16 cellular contexts compared by ENCODE assay signal in genomic region chr2:23547725-23548124, GRCh38.
"Had no signal": no experiment of that assay in that cellular context is flagged by ENCODE, and none has a peak within 500 bp of the region (broad histone marks: within the 10 kb centered on the region; RNA-seq: fewer than 3 reads in every experiment).

No MANE protein-coding gene starts in this region.

- H3K4me1 Mint-ChIP-seq: stimulated activated effector memory CD8-positive, alpha-beta T cell treated with anti-CD3 and anti-CD28 coated beads, Interleukin-12 subunit alpha, Interleukin-12 subunit beta, amount 100 ng/mL, for 72 hours had no signal

- H3K36me3 Mint-ChIP-seq: mesothelial cell of epicardium; stimulated activated effector memory CD8-positive, alpha-beta T cell treated with anti-CD3 and anti-CD28 coated beads, Interleukin-12 subunit alpha, Interleukin-12 subunit beta, amount 100 ng/mL, for 72 hours had no signal

- ATAC-seq: activated naive CD8-positive, alpha-beta T cell treated with anti-CD3 and anti-CD28 coated beads, Interleukin-2, amount 50 U/mL, for 24 hours; gastroesophageal sphincter; stimulated activated effector memory CD8-positive, alpha-beta T cell treated with anti-CD3 and anti-CD28 coated beads, Interleukin-12 subunit alpha, Interleukin-12 subunit beta, amount 100 ng/mL, for 72 hours had no signal

- H3K27ac Mint-ChIP-seq: activated naive CD8-positive, alpha-beta T cell treated with anti-CD3 and anti-CD28 coated beads, Interleukin-2, amount 50 U/mL, for 24 hours; mesothelial cell of epicardium had no signal

- H3K4me3 Mint-ChIP-seq: activated naive CD8-positive, alpha-beta T cell treated with anti-CD3 and anti-CD28 coated beads, Interleukin-2, amount 50 U/mL, for 24 hours; mesothelial cell of epicardium; stimulated activated effector memory CD8-positive, alpha-beta T cell treated with anti-CD3 and anti-CD28 coated beads, Interleukin-12 subunit alpha, Interleukin-12 subunit beta, amount 100 ng/mL, for 72 hours had no signal

- H3K36me3 ChIP-seq: ascending aorta, colonic mucosa, gastroesophageal sphincter, right atrium auricular region, thyroid gland, uterus had no signal

- H3K9me3 Mint-ChIP-seq: activated naive CD8-positive, alpha-beta T cell treated with anti-CD3 and anti-CD28 coated beads, Interleukin-2, amount 50 U/mL, for 24 hours; mesothelial cell of epicardium; stimulated activated effector memory CD8-positive, alpha-beta T cell treated with anti-CD3 and anti-CD28 coated beads, Interleukin-12 subunit alpha, Interleukin-12 subunit beta, amount 100 ng/mL, for 72 hours had no signal

- H3K4me1 ChIP-seq: colonic mucosa, uterus had no signal

- H3K4me3 ChIP-seq: ascending aorta, colonic mucosa, gastroesophageal sphincter, hepatocyte, right atrium auricular region, thyroid gland, uterus had no signal

- H3K4me2 ChIP-seq: hepatocyte had no signal

- H2AFZ ChIP-seq: hepatocyte had no signal

- H3K27ac ChIP-seq: ascending aorta, colonic mucosa, epithelial cell of prostate, gastroesophageal sphincter, hepatocyte, right atrium auricular region, thyroid gland, uterus had no signal

- H3K9me3 ChIP-seq: ascending aorta, colonic mucosa, gastroesophageal sphincter, right atrium auricular region, thyroid gland, uterus had no signal

- DNase-seq: activated CD4-positive, alpha-beta T cell treated with anti-CD3 and anti-CD28 coated beads for 48 hours; activated CD8-positive, alpha-beta memory T cell treated with anti-CD3 and anti-CD28 coated beads for 24 hours; activated naive CD4-positive, alpha-beta T cell treated with Interleukin-2 at 50 U/mL for 16 hours; activated naive CD8-positive, alpha-beta T cell treated with anti-CD3 and anti-CD28 coated beads, Interleukin-2, amount 50 U/mL, for 24 hours; colonic mucosa; effector memory CD4-positive, alpha-beta T cell; kidney glomerular epithelial cell; thyroid gland; uterus had no signal

- H3K27me3 ChIP-seq: ascending aorta, colonic mucosa, gastroesophageal sphincter, right atrium auricular region, thyroid gland, uterus had no signal

- H3K79me2 ChIP-seq: hepatocyte had no signal

- H3K27me3 Mint-ChIP-seq: activated naive CD8-positive, alpha-beta T cell treated with anti-CD3 and anti-CD28 coated beads, Interleukin-2, amount 50 U/mL, for 24 hours had no signal
